In the genomic region with DNA sequence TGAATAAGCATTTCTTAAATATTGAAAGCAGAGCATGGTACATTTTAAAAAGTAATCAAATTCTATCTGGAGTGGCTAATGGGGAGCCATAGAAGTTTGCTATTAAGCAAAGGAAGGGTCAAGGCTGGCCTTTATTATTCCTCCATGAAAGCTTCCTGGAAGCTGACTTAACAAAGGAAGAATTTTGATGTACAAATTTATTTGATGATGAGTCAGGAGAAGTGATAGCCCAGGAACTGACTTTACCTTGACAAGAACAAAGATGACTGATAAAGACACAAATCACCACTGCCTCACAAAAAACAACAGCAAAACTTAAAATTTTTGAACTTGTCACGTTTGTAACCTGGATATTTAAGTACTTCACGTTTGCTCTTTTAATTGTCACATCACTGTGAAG, we compare ENCODE assay signal across 23 cellular contexts.
"Had no signal": no experiment of that assay in that cellular context is flagged by ENCODE, and none has a peak within 500 bp of the region (broad histone marks: within the 10 kb centered on the region; RNA-seq: fewer than 3 reads in every experiment).

No MANE protein-coding gene starts in this region.

- DNase-seq: colonic mucosa; effector CD8-positive, alpha-beta T cell; endodermal cell; erythroblast; gastrocnemius medialis; head of caudate nucleus; mesenchymal stem cell; mucosa of descending colon; naive B cell; right lobe of liver; small intestine; stimulated activated CD4-positive, alpha-beta T cell treated with anti-CD3 and anti-CD28 coated beads, Interleukin-12 subunit alpha, Interleukin-12 subunit beta, amount 100 ng/mL, for 4 hours; stimulated activated CD4-positive, alpha-beta T cell treated with anti-CD3 and anti-CD28 coated beads, Interleukin-1b, Interleukin-23, amount 100 ng/mL, for 48 hours; stimulated activated CD4-positive, alpha-beta T cell treated with anti-CD3 and anti-CD28 coated beads, Interleukin-4, amount 100 ng/mL, for 1 hour; stimulated activated CD8-positive, alpha-beta memory T cell treated with anti-CD3 and anti-CD28 coated beads, Interleukin-4, amount 100 ng/mL, for 48 hours; stimulated activated naive CD4-positive, alpha-beta T cell; stimulated activated naive CD8-positive, alpha-beta T cell treated with anti-CD3 and anti-CD28 coated beads, Interleukin-15, amount 100 ng/mL, for 72 hours; transverse colon; upper lobe of right lung; uterus had no signal

- H3K4me3 ChIP-seq: colonic mucosa, gastrocnemius medialis, mucosa of descending colon, neural progenitor cell, right lobe of liver, suprapubic skin, transverse colon, upper lobe of right lung, uterus had no signal

- ATAC-seq: gastrocnemius medialis; left lobe of liver; mucosa of descending colon; right lobe of liver; stimulated activated naive CD8-positive, alpha-beta T cell treated with anti-CD3 and anti-CD28 coated beads, Interleukin-15, amount 100 ng/mL, for 72 hours; upper lobe of right lung had no signal
